In genomic region chr1:36024761-36025303, GRCh38 we compare ENCODE assay signal across 22 cellular contexts. TPM values are rescaled to one million over a fixed set of nuclear protein-coding genes. Genes with fewer than 3 reads are reported as not detected.
DNase-seq lines count a peak whose midpoint lies in the region; ATAC-seq lines count a peak whose summit lies in the region.
"Had no signal": no experiment of that assay in that cellular context is flagged by ENCODE, and none has a peak within 500 bp of the region (broad histone marks: within the 10 kb centered on the region; RNA-seq: fewer than 3 reads in every experiment).

No MANE protein-coding gene starts in this region.

- CTCF ChIA-PET in activated CD8-positive, alpha-beta memory T cell treated with anti-CD3 and anti-CD28 coated beads, Interleukin-2, amount 10 ng/mL, durations not matched to agents 7 days and 5 days (lab: Charles Lee): interaction anchor here (0.7 to 1.0 kb wide), 2 partner anchors 9 to 48 kb away, joined by 3 to 4 read pairs; no protein-coding TSS in a partner anchor

- no peak overlapping the region for H3K4me3 Mint-ChIP-seq in activated CD8-positive, alpha-beta memory T cell treated with anti-CD3 and anti-CD28 coated beads, Interleukin-2, amount 10 ng/mL, durations not matched to agents 7 days and 5 days
- no peak overlapping the region for H3K4me3 Mint-ChIP-seq in activated T-helper 17 cell treated with anti-CD3 and anti-CD28 coated beads, Interleukin-2, amount 50 U/mL, for 72 hours
- H3K4me3 Mint-ChIP-seq: IgD-negative memory B cell had no signal

- DNase-seq in activated CD8-positive, alpha-beta memory T cell treated with anti-CD3 and anti-CD28 coated beads, Interleukin-2, amount 10 ng/mL, durations not matched to agents 7 days and 5 days: no peak
- no peak for DNase-seq in activated CD8-positive, alpha-beta memory T cell treated with anti-CD3 and anti-CD28 coated beads for 24 hours
- DNase-seq in M059J (ENCODE audit: low read depth) (peak; percentile 14), SIG-M5 (lab: John Stamatoyannopoulos, UW) (no peak), NCI-H446 (lab: John Stamatoyannopoulos, UW) (no peak)
- DNase-seq: DMS153, DND-41, NCI-H1092, NCI-H1417 treated with DMSO at 0.1 percent for 48 hours, NCI-H1694 treated with DMSO at 0.1 percent for 48 hours, NCI-H2081, NCI-H2227 treated with DMSO at 0.1 percent for 48 hours, NCI-H510A, NCI-H69, Peyer's patch, SHP77 treated with DMSO at 0.1 percent for 48 hours had no signal

- no peaks in the 10 kb centered on the region for H3K9me3 Mint-ChIP-seq in activated CD8-positive, alpha-beta memory T cell treated with anti-CD3 and anti-CD28 coated beads, Interleukin-2, amount 10 ng/mL, durations not matched to agents 7 days and 5 days (ENCODE audit: low read depth)
- H3K9me3 Mint-ChIP-seq in activated T-helper 17 cell treated with anti-CD3 and anti-CD28 coated beads, Interleukin-2, amount 50 U/mL, for 72 hours: no peaks in the 10 kb centered on the region

- no peaks in the 10 kb centered on the region for H3K27me3 Mint-ChIP-seq in activated CD8-positive, alpha-beta memory T cell treated with anti-CD3 and anti-CD28 coated beads, Interleukin-2, amount 10 ng/mL, durations not matched to agents 7 days and 5 days
- H3K27me3 Mint-ChIP-seq in activated T-helper 17 cell treated with anti-CD3 and anti-CD28 coated beads, Interleukin-2, amount 50 U/mL, for 72 hours: no peaks in the 10 kb centered on the region
- H3K27me3 Mint-ChIP-seq: IgD-negative memory B cell had no signal

- ATAC-seq in activated CD8-positive, alpha-beta memory T cell treated with anti-CD3 and anti-CD28 coated beads, Interleukin-2, amount 10 ng/mL, durations not matched to agents 7 days and 5 days: no peak
- ATAC-seq in activated T-helper 17 cell treated with anti-CD3 and anti-CD28 coated beads, Interleukin-2, amount 50 U/mL, for 72 hours (replicated peaks): no peak
- no peak for ATAC-seq in GM18498 (IDR thresholded peaks at IDR 0.05; ENCODE audit: unreplicated experiment)
- ATAC-seq: HCT116 had no signal

- peaks cover 33% of the 10 kb centered on the region for H3K36me3 Mint-ChIP-seq in activated CD8-positive, alpha-beta memory T cell treated with anti-CD3 and anti-CD28 coated beads, Interleukin-2, amount 10 ng/mL, durations not matched to agents 7 days and 5 days
- peaks cover 75% of the 10 kb centered on the region for H3K36me3 Mint-ChIP-seq in activated T-helper 17 cell treated with anti-CD3 and anti-CD28 coated beads, Interleukin-2, amount 50 U/mL, for 72 hours (ENCODE audit: low read depth)

- H3K4me1 Mint-ChIP-seq in activated CD8-positive, alpha-beta memory T cell treated with anti-CD3 and anti-CD28 coated beads, Interleukin-2, amount 10 ng/mL, durations not matched to agents 7 days and 5 days: peaks cover 32% of the 10 kb centered on the region
- H3K4me1 Mint-ChIP-seq in activated T-helper 17 cell treated with anti-CD3 and anti-CD28 coated beads, Interleukin-2, amount 50 U/mL, for 72 hours: peaks cover 13% of the 10 kb centered on the region

- H3K27ac Mint-ChIP-seq in activated CD8-positive, alpha-beta memory T cell treated with anti-CD3 and anti-CD28 coated beads, Interleukin-2, amount 10 ng/mL, durations not matched to agents 7 days and 5 days: peak overlapping the region; percentile 19
- H3K27ac Mint-ChIP-seq in activated T-helper 17 cell treated with anti-CD3 and anti-CD28 coated beads, Interleukin-2, amount 50 U/mL, for 72 hours: peak overlapping the region; percentile 58
- H3K27ac Mint-ChIP-seq: IgD-negative memory B cell had no signal

RNA-seq across cellular contexts. Expression of gene TEKT2, which starts 59.1 kb away (rescaled TPM):
- not detected for total RNA-seq in activated CD8-positive, alpha-beta memory T cell treated with anti-CD3 and anti-CD28 coated beads, Interleukin-2, amount 10 ng/mL, durations not matched to agents 7 days and 5 days
- total RNA-seq in M059J (2014; rRNA removed; shearing (Covaris generic)): 0.25 TPM in 1 of 2 replicates, not detected in the other
- under 1 TPM; 0.26 to 0.64 TPM for total RNA-seq in activated T-helper 17 cell treated with anti-CD3 and anti-CD28 coated beads, Interleukin-2, amount 50 U/mL, for 72 hours
- total RNA-seq: A172, H4, Peyer's patch had no signal
